13 cellular contexts compared by ENCODE assay signal in genomic region chr16:59886021-59886420, GRCh38.
A peak's percentile ranks its signal among the peaks of the same experiment; 100 is the strongest.
DNase-seq lines count a peak whose midpoint lies in the region; ATAC-seq lines count a peak whose summit lies in the region.
"Had no signal": no experiment of that assay in that cellular context is flagged by ENCODE, and none has a peak within 500 bp of the region (broad histone marks: within the 10 kb centered on the region; RNA-seq: fewer than 3 reads in every experiment).

No MANE protein-coding gene starts in this region.

- H3K27me3 Mint-ChIP-seq in activated T-helper 17 cell treated with anti-CD3 and anti-CD28 coated beads, Interleukin-2, amount 50 U/mL, for 72 hours: no peaks in the 10 kb centered on the region

- H3K9me3 Mint-ChIP-seq in activated T-helper 17 cell treated with anti-CD3 and anti-CD28 coated beads, Interleukin-2, amount 50 U/mL, for 72 hours: peaks cover 35% of the 10 kb centered on the region

- no peak for ATAC-seq in activated T-helper 17 cell treated with anti-CD3 and anti-CD28 coated beads, Interleukin-2, amount 50 U/mL, for 72 hours (replicated peaks)
- ATAC-seq in HG02610 (IDR thresholded peaks at IDR 0.05; ENCODE audit: unreplicated experiment): no peak

- in situ Hi-C loops in ACHN (cut with HindIII; ENCODE audit: low pct_ligation_motif_present, low pct_unique_long_range_greater_than_20kb, low sequenced_read_pairs): no loop called here

- H3K27ac Mint-ChIP-seq in activated T-helper 17 cell treated with anti-CD3 and anti-CD28 coated beads, Interleukin-2, amount 50 U/mL, for 72 hours: no peak overlapping the region
- H3K27ac Mint-ChIP-seq: activated T-helper 2 cell treated with anti-CD3 and anti-CD28 coated beads, Interferon-gamma antibody, Interleukin-2, Interleukin-4, amounts not matched to agents 10 μg/mL and 5 μg/mL and 100 μg/mL, durations not matched to agents 14 hours and 24 hours and 36 hours had no signal

- no peaks in the 10 kb centered on the region for H3K36me3 Mint-ChIP-seq in activated T-helper 17 cell treated with anti-CD3 and anti-CD28 coated beads, Interleukin-2, amount 50 U/mL, for 72 hours (ENCODE audit: low read depth)

- no peaks in the 10 kb centered on the region for H3K4me1 Mint-ChIP-seq in activated T-helper 17 cell treated with anti-CD3 and anti-CD28 coated beads, Interleukin-2, amount 50 U/mL, for 72 hours

- DNase-seq in ACHN (peak; percentile 41), MV-4-11 (lab: John Stamatoyannopoulos, UW) (peak; percentile 85), cerebellum (ENCODE audit: low spot score) (peak; percentile 2), myocyte (ENCODE audit: low read depth) (peak; percentile 90), NCI-H524 (lab: John Stamatoyannopoulos, UW) (no peak), NCI-H774 (lab: John Stamatoyannopoulos, UW) (no peak)
- DNase-seq: BE2C, mesendoderm, NCI-H187, trophoblast cell had no signal

- no peak overlapping the region for H3K4me3 Mint-ChIP-seq in activated T-helper 17 cell treated with anti-CD3 and anti-CD28 coated beads, Interleukin-2, amount 50 U/mL, for 72 hours

Comparison
In these comparisons a context has a peak if more than half of its experiments do, and no peak if none do; other contexts are left out.
1. DNase-seq: peak in ACHN (single experiment), MV-4-11 (single experiment), cerebellum (single experiment) and myocyte (single experiment); none in NCI-H524 (0 of 2) and NCI-H774 (single experiment).